1 cellular context compared by ENCODE assay signal in the genomic region with DNA sequence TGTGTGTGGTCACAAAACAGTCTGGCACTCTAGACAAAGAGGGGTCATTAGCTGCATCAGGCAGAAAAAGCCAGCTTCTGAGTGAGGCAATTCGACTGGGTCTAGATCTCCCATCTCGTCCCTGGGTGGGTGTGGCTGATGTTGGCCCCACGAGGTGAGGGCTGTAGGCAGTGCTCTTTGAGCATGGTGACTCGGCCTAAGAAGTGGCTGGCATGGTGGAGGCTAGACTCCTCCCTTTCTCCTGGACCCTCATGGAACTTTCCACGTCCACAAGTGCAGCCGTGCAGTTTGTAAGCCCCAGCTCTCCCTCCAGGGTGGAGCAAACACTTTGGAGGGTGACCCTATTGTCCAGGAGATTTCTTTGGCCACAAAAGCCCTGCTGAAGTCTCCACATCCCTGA.
TF ChIP-seq lines count a peak whose summit lies in the region.

No MANE protein-coding gene starts in this region.

TF ChIP-seq in HepG2, 621 proteins besides CTCF, POLR2A, EP300 and RAD21 (continued from another document):
- TF ChIP-seq, protein P1, sequence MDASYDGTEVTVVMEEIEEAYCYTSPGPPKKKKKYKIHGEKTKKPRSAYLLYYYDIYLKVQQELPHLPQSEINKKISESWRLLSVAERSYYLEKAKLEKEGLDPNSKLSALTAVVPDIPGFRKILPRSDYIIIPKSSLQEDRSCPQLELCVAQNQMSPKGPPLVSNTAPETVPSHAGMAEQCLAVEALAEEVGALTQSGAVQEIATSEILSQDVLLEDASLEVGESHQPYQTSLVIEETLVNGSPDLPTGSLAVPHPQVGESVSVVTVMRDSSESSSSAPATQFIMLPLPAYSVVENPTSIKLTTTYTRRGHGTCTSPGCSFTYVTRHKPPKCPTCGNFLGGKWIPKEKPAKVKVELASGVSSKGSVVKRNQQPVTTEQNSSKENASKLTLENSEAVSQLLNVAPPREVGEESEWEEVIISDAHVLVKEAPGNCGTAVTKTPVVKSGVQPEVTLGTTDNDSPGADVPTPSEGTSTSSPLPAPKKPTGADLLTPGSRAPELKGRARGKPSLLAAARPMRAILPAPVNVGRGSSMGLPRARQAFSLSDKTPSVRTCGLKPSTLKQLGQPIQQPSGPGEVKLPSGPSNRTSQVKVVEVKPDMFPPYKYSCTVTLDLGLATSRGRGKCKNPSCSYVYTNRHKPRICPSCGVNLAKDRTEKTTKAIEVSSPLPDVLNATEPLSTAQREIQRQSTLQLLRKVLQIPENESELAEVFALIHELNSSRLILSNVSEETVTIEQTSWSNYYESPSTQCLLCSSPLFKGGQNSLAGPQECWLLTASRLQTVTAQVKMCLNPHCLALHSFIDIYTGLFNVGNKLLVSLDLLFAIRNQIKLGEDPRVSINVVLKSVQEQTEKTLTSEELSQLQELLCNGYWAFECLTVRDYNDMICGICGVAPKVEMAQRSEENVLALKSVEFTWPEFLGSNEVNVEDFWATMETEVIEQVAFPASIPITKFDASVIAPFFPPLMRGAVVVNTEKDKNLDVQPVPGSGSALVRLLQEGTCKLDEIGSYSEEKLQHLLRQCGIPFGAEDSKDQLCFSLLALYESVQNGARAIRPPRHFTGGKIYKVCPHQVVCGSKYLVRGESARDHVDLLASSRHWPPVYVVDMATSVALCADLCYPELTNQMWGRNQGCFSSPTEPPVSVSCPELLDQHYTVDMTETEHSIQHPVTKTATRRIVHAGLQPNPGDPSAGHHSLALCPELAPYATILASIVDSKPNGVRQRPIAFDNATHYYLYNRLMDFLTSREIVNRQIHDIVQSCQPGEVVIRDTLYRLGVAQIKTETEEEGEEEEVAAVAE (CRISPR knock-in tag; IDR thresholded peaks at IDR 0.05; ENCODE audit: borderline replicate concordance) = no peak
- TF ChIP-seq, protein P2, sequence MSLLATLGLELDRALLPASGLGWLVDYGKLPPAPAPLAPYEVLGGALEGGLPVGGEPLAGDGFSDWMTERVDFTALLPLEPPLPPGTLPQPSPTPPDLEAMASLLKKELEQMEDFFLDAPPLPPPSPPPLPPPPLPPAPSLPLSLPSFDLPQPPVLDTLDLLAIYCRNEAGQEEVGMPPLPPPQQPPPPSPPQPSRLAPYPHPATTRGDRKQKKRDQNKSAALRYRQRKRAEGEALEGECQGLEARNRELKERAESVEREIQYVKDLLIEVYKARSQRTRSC (CRISPR knock-in tag; IDR thresholded peaks at IDR 0.05; ENCODE audit: low read depth) = no peak
- TF ChIP-seq, protein P3, sequence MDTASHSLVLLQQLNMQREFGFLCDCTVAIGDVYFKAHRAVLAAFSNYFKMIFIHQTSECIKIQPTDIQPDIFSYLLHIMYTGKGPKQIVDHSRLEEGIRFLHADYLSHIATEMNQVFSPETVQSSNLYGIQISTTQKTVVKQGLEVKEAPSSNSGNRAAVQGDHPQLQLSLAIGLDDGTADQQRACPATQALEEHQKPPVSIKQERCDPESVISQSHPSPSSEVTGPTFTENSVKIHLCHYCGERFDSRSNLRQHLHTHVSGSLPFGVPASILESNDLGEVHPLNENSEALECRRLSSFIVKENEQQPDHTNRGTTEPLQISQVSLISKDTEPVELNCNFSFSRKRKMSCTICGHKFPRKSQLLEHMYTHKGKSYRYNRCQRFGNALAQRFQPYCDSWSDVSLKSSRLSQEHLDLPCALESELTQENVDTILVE (CRISPR knock-in tag; IDR thresholded peaks at IDR 0.05) = no peak
- TF ChIP-seq ZNF282 (IDR thresholded peaks at IDR 0.05; ENCODE audit: partially characterized antibody) (no peak), FOXJ3 (CRISPR knock-in tag; IDR thresholded peaks at IDR 0.05; ENCODE audit: borderline replicate concordance) (no peak), IKZF1 (IDR thresholded peaks at IDR 0.05) (no peak)
- TF ChIP-seq, protein P4, sequence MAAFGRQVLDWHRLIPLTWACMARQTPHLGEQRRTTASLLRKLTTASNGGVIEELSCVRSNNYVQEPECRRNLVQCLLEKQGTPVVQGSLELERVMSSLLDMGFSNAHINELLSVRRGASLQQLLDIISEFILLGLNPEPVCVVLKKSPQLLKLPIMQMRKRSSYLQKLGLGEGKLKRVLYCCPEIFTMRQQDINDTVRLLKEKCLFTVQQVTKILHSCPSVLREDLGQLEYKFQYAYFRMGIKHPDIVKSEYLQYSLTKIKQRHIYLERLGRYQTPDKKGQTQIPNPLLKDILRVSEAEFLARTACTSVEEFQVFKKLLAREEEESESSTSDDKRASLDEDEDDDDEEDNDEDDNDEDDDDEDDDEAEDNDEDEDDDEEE (CRISPR knock-in tag; IDR thresholded peaks at IDR 0.05) = no peak
TF ChIP-seq in HepG2: peak in this region for 0.
